Comparison of ENCODE assay signal across 1 cellular context in the genomic region with DNA sequence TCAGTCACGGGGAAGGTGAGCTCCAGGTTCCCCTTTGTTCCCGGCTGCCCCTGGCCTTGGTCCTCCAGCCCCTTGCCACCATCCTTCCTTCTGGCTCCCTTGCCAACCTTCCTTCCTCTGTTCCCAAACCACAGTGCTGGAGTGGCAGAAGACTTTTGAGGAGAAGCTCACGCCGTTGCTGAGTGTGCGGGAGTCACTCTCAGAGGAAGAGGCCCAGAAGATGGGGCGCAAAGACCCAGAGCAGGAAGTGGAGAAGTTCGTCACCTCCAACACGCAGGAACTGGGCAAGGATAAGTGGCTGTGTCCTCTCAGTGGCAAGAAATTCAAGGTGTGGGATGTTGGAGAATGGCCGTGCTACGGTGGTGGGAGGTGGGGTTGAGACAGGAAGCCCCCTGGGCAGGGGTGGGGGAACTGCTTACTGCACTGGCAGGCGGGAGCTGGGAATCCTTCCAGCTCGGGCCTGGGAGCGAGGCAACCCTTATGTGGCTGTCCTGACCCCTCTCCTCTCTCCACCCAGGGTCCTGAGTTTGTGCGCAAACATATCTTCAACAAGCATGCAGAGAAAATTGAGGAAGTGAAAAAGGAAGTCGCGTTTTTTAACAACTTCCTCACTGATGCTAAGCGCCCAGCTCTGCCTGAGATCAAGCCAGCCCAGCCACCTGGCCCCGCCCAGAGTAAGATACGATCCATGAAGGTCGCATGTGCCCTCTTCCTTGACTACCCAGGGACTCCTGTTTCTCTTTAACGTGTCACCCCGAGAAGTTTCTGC.
TF ChIP-seq lines count a peak whose summit lies in the region.

No MANE protein-coding gene starts in this region.

TF ChIP-seq in SK-N-SH treated with all-trans-retinoic acid at 6 μM for 48 hours, 23 proteins besides CTCF, POLR2A, EP300 and RAD21 (continued from another document):
- TF ChIP-seq, protein P1, sequence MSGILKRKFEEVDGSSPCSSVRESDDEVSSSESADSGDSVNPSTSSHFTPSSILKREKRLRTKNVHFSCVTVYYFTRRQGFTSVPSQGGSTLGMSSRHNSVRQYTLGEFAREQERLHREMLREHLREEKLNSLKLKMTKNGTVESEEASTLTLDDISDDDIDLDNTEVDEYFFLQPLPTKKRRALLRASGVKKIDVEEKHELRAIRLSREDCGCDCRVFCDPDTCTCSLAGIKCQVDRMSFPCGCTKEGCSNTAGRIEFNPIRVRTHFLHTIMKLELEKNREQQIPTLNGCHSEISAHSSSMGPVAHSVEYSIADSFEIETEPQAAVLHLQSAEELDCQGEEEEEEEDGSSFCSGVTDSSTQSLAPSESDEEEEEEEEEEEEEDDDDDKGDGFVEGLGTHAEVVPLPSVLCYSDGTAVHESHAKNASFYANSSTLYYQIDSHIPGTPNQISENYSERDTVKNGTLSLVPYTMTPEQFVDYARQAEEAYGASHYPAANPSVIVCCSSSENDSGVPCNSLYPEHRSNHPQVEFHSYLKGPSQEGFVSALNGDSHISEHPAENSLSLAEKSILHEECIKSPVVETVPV (CRISPR knock-in tag; IDR thresholded peaks at IDR 0.05) = no peak
- no peak for TF ChIP-seq ZNF70 (CRISPR knock-in tag; IDR thresholded peaks at IDR 0.05)
